Comparison of ENCODE assay signal across 1 cellular context in the genomic region with DNA sequence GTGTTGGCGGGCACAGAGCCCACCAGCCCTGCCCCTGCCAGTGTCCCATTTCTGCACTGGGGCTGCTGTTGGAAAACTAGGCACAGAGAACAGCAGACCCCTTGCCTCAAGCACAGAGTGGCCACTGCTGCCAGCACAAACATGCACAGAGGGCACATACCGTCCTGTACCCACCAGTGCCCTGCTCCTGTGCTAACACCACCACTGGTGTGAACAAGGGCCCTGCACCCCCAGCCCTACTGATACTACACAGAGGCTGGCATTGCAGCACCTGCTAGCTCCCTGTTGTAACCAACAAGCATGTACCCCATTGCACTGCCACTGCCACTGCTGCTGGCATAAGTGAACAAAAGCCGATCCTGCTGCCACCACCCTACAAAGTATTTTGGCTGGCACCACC.
TF ChIP-seq lines count a peak whose summit lies in the region.

No MANE protein-coding gene starts in this region.

TF ChIP-seq in H1, 55 proteins besides CTCF, POLR2A, EP300 and RAD21:
- TF ChIP-seq, protein P1, sequence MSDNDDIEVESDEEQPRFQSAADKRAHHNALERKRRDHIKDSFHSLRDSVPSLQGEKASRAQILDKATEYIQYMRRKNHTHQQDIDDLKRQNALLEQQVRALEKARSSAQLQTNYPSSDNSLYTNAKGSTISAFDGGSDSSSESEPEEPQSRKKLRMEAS (IDR thresholded peaks at IDR 0.05), result no peak
- no peak for TF ChIP-seq HDAC2 (IDR thresholded peaks at IDR 0.05; ENCODE audit: borderline replicate concordance in 1 of 2, low read depth in 2 of 2, low read length in 2 of 2)
- TF ChIP-seq EZH2 (IDR thresholded peaks at IDR 0.05; ENCODE audit: low read depth, low read length, severe bottlenecking), result no peak
- no peak for TF ChIP-seq POLR2AphosphoS5 (IDR thresholded peaks at IDR 0.05; ENCODE audit: low read depth, low read length)
- TF ChIP-seq RXRA (IDR thresholded peaks at IDR 0.05; ENCODE audit: insufficient read depth, low read depth, low read length), result no peak
- no peak for TF ChIP-seq RFX5 (IDR thresholded peaks at IDR 0.05; ENCODE audit: borderline replicate concordance, low read depth, low read length)
- no peak for TF ChIP-seq JUN (IDR thresholded peaks at IDR 0.05; ENCODE audit: low read depth, low read length)
- TF ChIP-seq PHF8 (conservative IDR thresholded peaks at IDR 0.05; ENCODE audit: low read depth, low read length), result no peak
- TF ChIP-seq BCL11A (IDR thresholded peaks at IDR 0.05; ENCODE audit: low read depth in 2 of 2, low read length in 2 of 2), result no peak
- no peak for TF ChIP-seq SP1 (IDR thresholded peaks at IDR 0.05; ENCODE audit: low read depth, low read length)
- no peak for TF ChIP-seq SP2 (IDR thresholded peaks at IDR 0.05; ENCODE audit: low read length)
- no peak for TF ChIP-seq BRCA1 (IDR thresholded peaks at IDR 0.05; ENCODE audit: low read depth, low read length)
- TF ChIP-seq SAP30 (IDR thresholded peaks at IDR 0.05; ENCODE audit: insufficient read depth, insufficient replicate concordance, low read length), result no peak
- no peak for TF ChIP-seq YY1 (IDR thresholded peaks at IDR 0.05; ENCODE audit: low read depth, low read length)
- TF ChIP-seq JUND (IDR thresholded peaks at IDR 0.05; ENCODE audit: low read length), result no peak
- TF ChIP-seq NRF1 (IDR thresholded peaks at IDR 0.05; ENCODE audit: low read depth, low read length), result no peak
- TF ChIP-seq TCF12 (IDR thresholded peaks at IDR 0.05; ENCODE audit: low read depth, low read length), result no peak
- no peak for TF ChIP-seq CREB1 (IDR thresholded peaks at IDR 0.05)
